In genomic region chr6:39361657-39362486, GRCh38 we compare ENCODE assay signal across 8 cellular contexts. TPM values are rescaled to one million over a fixed set of nuclear protein-coding genes. Genes with fewer than 3 reads are reported as not detected.
DNase-seq lines count a peak whose midpoint lies in the region; ATAC-seq and TF ChIP-seq lines count a peak whose summit lies in the region.

No MANE protein-coding gene starts in this region.

- H3K36me3 ChIP-seq in mucosa of descending colon (ENCODE audit: low read depth), result no peaks in the 10 kb centered on the region

- H3K4me1 ChIP-seq in mucosa of descending colon (ENCODE audit: low read depth), result no peaks in the 10 kb centered on the region

- peak; percentile 75 for TF ChIP-seq CTCF in mucosa of descending colon (IDR thresholded peaks at IDR 0.05)

- peak; percentile 75 to 82 for DNase-seq in NCI-H2081 (lab: John Stamatoyannopoulos, UW)
- no peak for DNase-seq in NCI-H2081 treated with DMSO at 0.1 percent for 48 hours (lab: John Stamatoyannopoulos, UW)
- peak; percentile 47 to 73 for DNase-seq in NCI-H524 (lab: John Stamatoyannopoulos, UW)
- peak; percentile 43 for DNase-seq in activated CD4-positive, alpha-beta memory T cell treated with anti-CD3 and anti-CD28 coated beads, Interleukin-2, amount 10 ng/mL, durations not matched to agents 7 days and 5 days
- DNase-seq in erythroblast (lab: John Stamatoyannopoulos, UW), result peak; percentile 33 to 55
- DNase-seq in mucosa of descending colon, result peak in 2 of 3 donors; percentile 61 to 63
- DNase-seq in stimulated activated naive B cell treated with anti-CD40 and anti-IgM and Interleukin-4, amounts not matched to agents 10 μg/mL and 1 μg/mL and 100 μg/mL, for 72 hours, result peak; percentile 44

- intact Hi-C loops in mucosa of descending colon (cut with DNase I, micrococcal nuclease), result no loop called here

- no peaks in the 10 kb centered on the region for H3K36me3 Mint-ChIP-seq in activated CD4-positive, alpha-beta memory T cell treated with anti-CD3 and anti-CD28 coated beads, Interleukin-2, amount 10 ng/mL, durations not matched to agents 7 days and 5 days (ENCODE audit: low read depth)
- no peaks in the 10 kb centered on the region for H3K36me3 Mint-ChIP-seq in stimulated activated naive B cell treated with anti-CD40 and anti-IgM and Interleukin-4, amounts not matched to agents 10 μg/mL and 1 μg/mL and 100 μg/mL, for 72 hours

- H3K27me3 Mint-ChIP-seq in activated CD4-positive, alpha-beta memory T cell treated with anti-CD3 and anti-CD28 coated beads, Interleukin-2, amount 10 ng/mL, durations not matched to agents 7 days and 5 days, result no peaks in the 10 kb centered on the region
- H3K27me3 Mint-ChIP-seq in stimulated activated naive B cell treated with anti-CD40 and anti-IgM and Interleukin-4, amounts not matched to agents 10 μg/mL and 1 μg/mL and 100 μg/mL, for 72 hours, result peaks cover 0 to 21% of the 10 kb centered on the region in 2 donors

- no peak overlapping the region for H3K4me3 Mint-ChIP-seq in activated CD4-positive, alpha-beta memory T cell treated with anti-CD3 and anti-CD28 coated beads, Interleukin-2, amount 10 ng/mL, durations not matched to agents 7 days and 5 days
- H3K4me3 Mint-ChIP-seq in stimulated activated naive B cell treated with anti-CD40 and anti-IgM and Interleukin-4, amounts not matched to agents 10 μg/mL and 1 μg/mL and 100 μg/mL, for 72 hours, result no peak overlapping the region

- H3K9me3 Mint-ChIP-seq in activated CD4-positive, alpha-beta memory T cell treated with anti-CD3 and anti-CD28 coated beads, Interleukin-2, amount 10 ng/mL, durations not matched to agents 7 days and 5 days, result no peaks in the 10 kb centered on the region
- no peaks in the 10 kb centered on the region for H3K9me3 Mint-ChIP-seq in stimulated activated naive B cell treated with anti-CD40 and anti-IgM and Interleukin-4, amounts not matched to agents 10 μg/mL and 1 μg/mL and 100 μg/mL, for 72 hours

- CTCF ChIA-PET in activated CD4-positive, alpha-beta memory T cell treated with anti-CD3 and anti-CD28 coated beads, Interleukin-2, amount 10 ng/mL, durations not matched to agents 7 days and 5 days (lab: Charles Lee), result interaction anchor here (1.1 kb wide), 1 partner anchor 504 kb away, joined by 3 read pairs; no protein-coding TSS in a partner anchor

- no peaks in the 10 kb centered on the region for H3K9me3 ChIP-seq in mucosa of descending colon

- ATAC-seq in HG03108 (IDR thresholded peaks at IDR 0.05; ENCODE audit: unreplicated experiment) (peak; percentile 77), mucosa of descending colon (peak; percentile 84)
- peak; percentile 92 to 94 for ATAC-seq in stimulated activated naive B cell treated with anti-CD40 and anti-IgM and Interleukin-4, amounts not matched to agents 10 μg/mL and 1 μg/mL and 100 μg/mL, for 72 hours (replicated peaks)

- no peak overlapping the region for H3K4me3 ChIP-seq in mucosa of descending colon

- TF ChIP-seq POLR2A in erythroblast (IDR thresholded peaks at IDR 0.05; ENCODE audit: low read length), result no peak

- H3K27ac Mint-ChIP-seq in activated CD4-positive, alpha-beta memory T cell treated with anti-CD3 and anti-CD28 coated beads, Interleukin-2, amount 10 ng/mL, durations not matched to agents 7 days and 5 days, result no peak overlapping the region
- no peak overlapping the region for H3K27ac Mint-ChIP-seq in stimulated activated naive B cell treated with anti-CD40 and anti-IgM and Interleukin-4, amounts not matched to agents 10 μg/mL and 1 μg/mL and 100 μg/mL, for 72 hours

- POLR2A ChIA-PET in activated CD4-positive, alpha-beta memory T cell treated with anti-CD3 and anti-CD28 coated beads, Interleukin-2, amount 10 ng/mL, durations not matched to agents 7 days and 5 days (lab: Charles Lee), result no interaction called here

- H3K4me1 Mint-ChIP-seq in activated CD4-positive, alpha-beta memory T cell treated with anti-CD3 and anti-CD28 coated beads, Interleukin-2, amount 10 ng/mL, durations not matched to agents 7 days and 5 days, result no peaks in the 10 kb centered on the region
- H3K4me1 Mint-ChIP-seq in stimulated activated naive B cell treated with anti-CD40 and anti-IgM and Interleukin-4, amounts not matched to agents 10 μg/mL and 1 μg/mL and 100 μg/mL, for 72 hours, result peaks cover 6 to 17% of the 10 kb centered on the region in 2 donors

RNA-seq across cellular contexts. Expression of gene KCNK16, which starts 39.4 kb away (rescaled TPM):
- total RNA-seq in activated CD4-positive, alpha-beta memory T cell treated with anti-CD3 and anti-CD28 coated beads, Interleukin-2, amount 10 ng/mL, durations not matched to agents 7 days and 5 days, result not detected
- total RNA-seq in mucosa of descending colon, result not detected

RNA-seq across cellular contexts. Expression of gene KCNK17, which starts 47.7 kb away (rescaled TPM):
- total RNA-seq in activated CD4-positive, alpha-beta memory T cell treated with anti-CD3 and anti-CD28 coated beads, Interleukin-2, amount 10 ng/mL, durations not matched to agents 7 days and 5 days, result not detected
- total RNA-seq in mucosa of descending colon, result under 1 TPM in 2 of 3 donors, not detected in 1; 0.24 to 0.63 TPM
